Comparison of ENCODE assay signal across 13 cellular contexts in the genomic region with DNA sequence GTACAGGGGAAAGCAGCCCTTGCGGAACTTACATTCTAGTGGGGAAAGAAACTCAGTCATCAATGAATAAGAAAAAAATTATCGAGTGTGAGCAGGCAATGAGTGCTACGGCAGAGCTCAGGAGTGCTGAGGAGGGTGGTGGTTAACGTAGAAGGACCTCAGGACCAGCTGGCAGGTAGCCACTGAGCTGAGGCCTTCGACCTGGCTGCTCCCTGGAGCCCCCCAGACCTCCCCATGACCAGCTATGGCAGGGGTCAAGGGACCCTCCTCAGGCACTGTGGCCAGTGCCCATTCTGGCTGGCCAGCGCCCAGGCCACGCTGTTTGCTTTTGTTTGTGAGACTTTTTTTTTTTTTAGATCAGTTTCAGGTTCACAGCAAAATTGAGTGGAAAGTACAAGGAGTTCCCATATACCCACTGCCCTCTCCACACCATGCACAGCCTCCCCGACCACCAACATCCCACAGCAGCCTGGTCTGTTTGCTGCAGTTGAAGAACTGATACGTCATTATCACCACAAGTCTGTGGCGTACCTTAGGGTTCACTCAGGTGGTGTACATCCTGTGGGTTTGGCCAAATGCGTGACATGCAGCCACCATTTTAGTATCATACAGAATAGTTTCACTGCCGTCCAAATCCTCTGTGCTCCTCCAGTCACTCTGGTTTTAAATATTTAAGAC. TPM values are rescaled to one million over a fixed set of nuclear protein-coding genes. Genes with fewer than 3 reads are reported as not detected.
DNase-seq lines count a peak whose midpoint lies in the region; ATAC-seq and TF ChIP-seq lines count a peak whose summit lies in the region.
"Had no signal": no experiment of that assay in that cellular context is flagged by ENCODE, and none has a peak within 500 bp of the region (broad histone marks: within the 10 kb centered on the region; RNA-seq: fewer than 3 reads in every experiment).

No MANE protein-coding gene starts in this region.

- ATAC-seq in CD8-positive, alpha-beta T cell, result peak; percentile 26
- peak; percentile 59 for ATAC-seq in GM18502 (IDR thresholded peaks at IDR 0.05; ENCODE audit: poor library complexity, unreplicated experiment)
- peak; percentile 44 for ATAC-seq in HG03565 (IDR thresholded peaks at IDR 0.05; ENCODE audit: unreplicated experiment)
- no peak for ATAC-seq in GM18870 (IDR thresholded peaks at IDR 0.05; ENCODE audit: unreplicated experiment)
- no peak for ATAC-seq in HG02623 (IDR thresholded peaks at IDR 0.05; ENCODE audit: unreplicated experiment)

- intact Hi-C loops in CD8-positive, alpha-beta T cell (cut with DNase I, micrococcal nuclease), result loop anchor here in 1 of 2 experiments (5.0 kb wide), 1 partner anchor 691 kb away; no protein-coding TSS in a partner anchor

- H3K27ac ChIP-seq in CD8-positive, alpha-beta T cell (ENCODE audit: low read depth, low read length), result no peak overlapping the region
- H3K27ac ChIP-seq: prostate gland, thoracic aorta had no signal

- H3K27me3 Mint-ChIP-seq in CD8-positive, alpha-beta T cell (ENCODE audit: low read depth), result no peaks in the 10 kb centered on the region

- H3K9me3 Mint-ChIP-seq in CD8-positive, alpha-beta T cell, result no peaks in the 10 kb centered on the region

- peaks cover 2% of the 10 kb centered on the region for H3K4me1 Mint-ChIP-seq in CD8-positive, alpha-beta T cell (ENCODE audit: low read depth)

- no peaks in the 10 kb centered on the region for H3K9me3 ChIP-seq in CD8-positive, alpha-beta T cell (ENCODE audit: low read length)
- no peaks in the 10 kb centered on the region for H3K9me3 ChIP-seq in iPS-18c (ENCODE audit: control insufficient read depth, insufficient read depth, low read length)
- H3K9me3 ChIP-seq: prostate gland, thoracic aorta had no signal

- no peaks in the 10 kb centered on the region for H3K36me3 Mint-ChIP-seq in CD8-positive, alpha-beta T cell

- H3K27ac Mint-ChIP-seq in CD8-positive, alpha-beta T cell, result no peak overlapping the region

- CTCF ChIA-PET in CD8-positive, alpha-beta T cell (lab: Charles Lee), result interaction anchor here (0.6 to 3.1 kb wide), 4 partner anchors 12 to 952 kb away, joined by 3 to 13 read pairs (median 4); partner anchors contain the start of gene TTC22

- H3K27me3 ChIP-seq in CD8-positive, alpha-beta T cell (ENCODE audit: insufficient read depth, low read length), result no peaks in the 10 kb centered on the region

- H3K4me3 Mint-ChIP-seq in CD8-positive, alpha-beta T cell, result no peak overlapping the region

- H3K36me3 ChIP-seq in CD8-positive, alpha-beta T cell (ENCODE audit: insufficient read depth, low read length), result no peaks in the 10 kb centered on the region
- H3K36me3 ChIP-seq: prostate gland, thoracic aorta had no signal

- TF ChIP-seq CTCF in CD8-positive, alpha-beta T cell (IDR thresholded peaks at IDR 0.05), result no peak

- peaks cover 4% of the 10 kb centered on the region for H3K4me1 ChIP-seq in CD8-positive, alpha-beta T cell (ENCODE audit: insufficient read depth, low read length)
- H3K4me1 ChIP-seq: prostate gland had no signal

- DNase-seq in CD8-positive, alpha-beta T cell, result no peak
- DNase-seq in stimulated activated naive CD4-positive, alpha-beta T cell treated with Interleukin-2 at 50 U/mL for 16 hours (lab: John Stamatoyannopoulos, UW), result no peak
- no peak for DNase-seq in T-helper 9 cell
- DNase-seq: glutamatergic neuron; NCI-H2171; stimulated activated CD4-positive, alpha-beta T cell treated with anti-CD3 and anti-CD28 coated beads, Interleukin-15, amount 100 ng/mL, for 24 hours had no signal

- POLR2A ChIA-PET in CD8-positive, alpha-beta T cell (lab: Charles Lee), result interaction anchor here (0.6 kb wide), 1 partner anchor 138 kb away, joined by 3 read pairs; no protein-coding TSS in a partner anchor

- H3K4me3 ChIP-seq in CD8-positive, alpha-beta T cell (ENCODE audit: low read depth, low read length), result no peak overlapping the region
- H3K4me3 ChIP-seq in iPS-18c (ENCODE audit: insufficient read depth, low read depth, low read length), result peak overlapping the region; percentile 29; the same call in 1 of the 2 replicates
- H3K4me3 ChIP-seq: prostate gland, thoracic aorta had no signal

RNA-seq across cellular contexts. Expression of gene TTC22, which starts 11.8 kb away (rescaled TPM):
- total RNA-seq in CD8-positive, alpha-beta T cell, result 1 to 10 TPM; 3.1 to 4.2 TPM

RNA-seq across cellular contexts. Expression of gene PARS2, which starts 48.6 kb away (rescaled TPM):
- total RNA-seq in CD8-positive, alpha-beta T cell, result not detected

Comparison
In these comparisons a context has a peak if more than half of its experiments do, and no peak if none do; other contexts are left out.
1. ATAC-seq: peak in CD8-positive, alpha-beta T cell (single experiment), GM18502 (single experiment) and HG03565 (single experiment); none in GM18870 (single experiment) and HG02623 (single experiment).